8 cellular contexts compared by ENCODE assay signal in genomic region chr11:47425611-47426010, GRCh38. TPM values are rescaled to one million over a fixed set of nuclear protein-coding genes. Genes with fewer than 3 reads are reported as not detected.
A peak's percentile ranks its signal among the peaks of the same experiment; 100 is the strongest.
DNase-seq lines count a peak whose midpoint lies in the region; ATAC-seq and TF ChIP-seq lines count a peak whose summit lies in the region.

No MANE protein-coding gene starts in this region.

- TF ChIP-seq CTCF in GM06990 (IDR thresholded peaks at IDR 0.05; ENCODE audit: insufficient read depth, low read length, poor library complexity, severe bottlenecking) (no peak), esophagus squamous epithelium (IDR thresholded peaks at IDR 0.05) (no peak), progenitor cell of endocrine pancreas (IDR thresholded peaks at IDR 0.05; ENCODE audit: unreplicated experiment) (no peak)

- H3K27me3 ChIP-seq in GM06990 (replicated peaks; ENCODE audit: control insufficient read depth, insufficient read depth, low read length) (no peaks in the 10 kb centered on the region), SJSA1 (replicated peaks) (no peaks in the 10 kb centered on the region), esophagus squamous epithelium (no peaks in the 10 kb centered on the region)

- H3K9me3 Mint-ChIP-seq in progenitor cell of endocrine pancreas (ENCODE audit: low read depth): no peaks in the 10 kb centered on the region

- H3K4me1 ChIP-seq in SJSA1 (replicated peaks) (peaks cover 9% of the 10 kb centered on the region), esophagus squamous epithelium (peaks cover 11 to 26% (median 14%) of the 10 kb centered on the region in 3 donors)

- WGBS in esophagus squamous epithelium, 2 donors: 0% methylated on average over 13 of the region's 14 CpGs

- peak overlapping the region; percentile 99 for H3K27ac Mint-ChIP-seq in progenitor cell of endocrine pancreas

- H3K4me3 Mint-ChIP-seq in progenitor cell of endocrine pancreas (ENCODE audit: low read depth): peak overlapping the region; percentile 100

- H3K4me3 ChIP-seq in GM06990 (replicated peaks; ENCODE audit: low read depth, low read length) (peak overlapping the region; percentile 94), SJSA1 (peak overlapping the region; percentile 76), esophagus squamous epithelium (peak overlapping the region; percentile 85 to 99 (median 90))

- TF ChIP-seq POLR2A in esophagus squamous epithelium (IDR thresholded peaks at IDR 0.05): no peak

- ATAC-seq in HG03442 (IDR thresholded peaks at IDR 0.05; ENCODE audit: unreplicated experiment): no peak
- no peak for ATAC-seq in GM18868 (IDR thresholded peaks at IDR 0.05; ENCODE audit: unreplicated experiment)

- intact Hi-C loops in esophagus squamous epithelium (cut with DNase I): no loop called here

- H3K36me3 ChIP-seq in GM06990 (ENCODE audit: control insufficient read depth, insufficient read depth, low read length): peaks cover 26% of the 10 kb centered on the region
- H3K36me3 ChIP-seq in SJSA1: peaks cover 55% of the 10 kb centered on the region
- peaks cover 14 to 45% (median 27%) of the 10 kb centered on the region in 3 donors for H3K36me3 ChIP-seq in esophagus squamous epithelium

- peaks cover 9% of the 10 kb centered on the region for H3K36me3 Mint-ChIP-seq in progenitor cell of endocrine pancreas (ENCODE audit: insufficient read depth)

- H3K27me3 Mint-ChIP-seq in progenitor cell of endocrine pancreas: no peaks in the 10 kb centered on the region

- DNase-seq in GM06990 (ENCODE audit: extremely low read depth, insufficient read length): no peak
- no peak for DNase-seq in SJSA1 (ENCODE audit: low read depth in 1 of 2, low spot score in 2 of 2)
- no peak for DNase-seq in esophagus squamous epithelium (lab: John Stamatoyannopoulos, UW)
- no peak for DNase-seq in progenitor cell of endocrine pancreas (ENCODE audit: low spot score, unreplicated experiment)
- DNase-seq in hepatic stellate cell (ENCODE audit: low spot score): no peak
- no peak for DNase-seq in kidney tubule cell (ENCODE audit: low spot score)

- H3K9me3 ChIP-seq in SJSA1 (replicated peaks) (no peaks in the 10 kb centered on the region), esophagus squamous epithelium (no peaks in the 10 kb centered on the region)

- peaks cover 13% of the 10 kb centered on the region for H3K4me1 Mint-ChIP-seq in progenitor cell of endocrine pancreas (ENCODE audit: low read depth)

- H3K27ac ChIP-seq in SJSA1 (peak overlapping the region; percentile 97), esophagus squamous epithelium (peak overlapping the region; percentile 90 to 98 (median 94))

RNA-seq across cellular contexts. Expression of gene PSMC3, which starts 0.6 kb away (rescaled TPM):
- total RNA-seq in SJSA1 (2014; rRNA removed; shearing (Covaris generic)): 295 and 358 TPM in 2 replicates
- total RNA-seq in esophagus squamous epithelium (100 to 1,000 TPM in 3 of 4 donors, 10 to 100 TPM in 1; 72.9 to 134 (median 122) TPM), progenitor cell of endocrine pancreas (101 and 103 TPM in 2 replicates)

RNA-seq across cellular contexts. Expression of gene SLC39A13, which starts 17.2 kb away (rescaled TPM):
- 42.0 and 76.0 TPM in 2 replicates for total RNA-seq in SJSA1 (2014; rRNA removed; shearing (Covaris generic))
- total RNA-seq in esophagus squamous epithelium (10 to 100 TPM; 10.9 to 44.3 (median 13.8) TPM), progenitor cell of endocrine pancreas (38.3 and 42.4 TPM in 2 replicates)

RNA-seq across cellular contexts. Expression of gene RAPSN, which starts 23.3 kb away (rescaled TPM):
- total RNA-seq in SJSA1 (2014; rRNA removed; shearing (Covaris generic)): 0.34 TPM in 1 of 2 replicates, not detected in the other
- under 1 TPM in 1 of 4 donors, not detected in 3; 0.38 TPM for total RNA-seq in esophagus squamous epithelium
- total RNA-seq in progenitor cell of endocrine pancreas: 0.42 and 0.81 TPM in 2 replicates

RNA-seq across cellular contexts. Expression of gene SPI1, which starts 47.3 kb away (rescaled TPM):
- total RNA-seq in SJSA1 (2014; rRNA removed; shearing (Covaris generic)): not detected in 2 replicates
- total RNA-seq in esophagus squamous epithelium: 10 to 100 TPM in 2 of 4 donors, 1 to 10 TPM in 2; 2.6 to 15.4 (median 8.8) TPM
- not detected in 2 replicates for total RNA-seq in progenitor cell of endocrine pancreas
